ENCODE assay signal across 7 cellular contexts in genomic region chr22:21815958-21816357, GRCh38. TPM values are rescaled to one million over a fixed set of nuclear protein-coding genes. Genes with fewer than 3 reads are reported as not detected.
DNase-seq lines count a peak whose midpoint lies in the region; ATAC-seq, FAIRE-seq and TF ChIP-seq lines count a peak whose summit lies in the region.

No MANE protein-coding gene starts in this region.

- peaks cover 2% of the 10 kb centered on the region for H3K27me3 ChIP-seq in RWPE2 (ENCODE audit: insufficient read depth, poor library complexity, severe bottlenecking)

- H3K36me3 Mint-ChIP-seq in HFFc6 (ENCODE audit: low read depth) = peaks cover 2% of the 10 kb centered on the region
- H3K36me3 Mint-ChIP-seq in endothelial cell (ENCODE audit: low read depth, unreplicated experiment) = peaks cover 4% of the 10 kb centered on the region

- DNase-seq in HFFc6 = no peak
- no peak for DNase-seq in RWPE2 (ENCODE audit: low spot score)
- DNase-seq in endothelial cell (ENCODE audit: low spot score) = no peak
- DNase-seq in GM19239 (ENCODE audit: insufficient read length, low spot score) = no peak
- DNase-seq in HPDE6-E6E7 (ENCODE audit: extremely low spot score) = no peak
- DNase-seq in GM20000 (ENCODE audit: low spot score) = no peak

- H3K27ac Mint-ChIP-seq in HFFc6 = peak overlapping the region; percentile 99
- peak overlapping the region; percentile 97 for H3K27ac Mint-ChIP-seq in endothelial cell (ENCODE audit: unreplicated experiment)

- peak overlapping the region; percentile 69 for H3K27ac ChIP-seq in RWPE2 (ENCODE audit: poor library complexity, severe bottlenecking)
- H3K27ac ChIP-seq in skin epidermis = peak overlapping the region in 18 of 21 experiments; percentile 46 to 88 (median 80)

- H3K27me3 Mint-ChIP-seq in HFFc6 (ENCODE audit: insufficient read depth) = no peaks in the 10 kb centered on the region; the same call in 1 of the 2 replicates
- peaks cover 5% of the 10 kb centered on the region for H3K27me3 Mint-ChIP-seq in endothelial cell (ENCODE audit: unreplicated experiment)

- TF ChIP-seq CTCF in HFFc6 (IDR thresholded peaks at IDR 0.05) = no peak
- TF ChIP-seq CTCF in RWPE2 (IDR thresholded peaks at IDR 0.05; ENCODE audit: poor library complexity, severe bottlenecking) = no peak
- no peak for TF ChIP-seq CTCF in endothelial cell (IDR thresholded peaks at IDR 0.05; ENCODE audit: unreplicated experiment)
- no peak for TF ChIP-seq CTCF in GM20000 (IDR thresholded peaks at IDR 0.05; ENCODE audit: extremely low read depth, missing control alignments)

- ATAC-seq in RWPE2 (ENCODE audit: low read depth) = no peak

- no peak for FAIRE-seq in GM19239 (lab: Jason Lieb, UNC)

- H3K9me3 ChIP-seq in RWPE2 (ENCODE audit: severe bottlenecking) = peaks cover 7% of the 10 kb centered on the region

- H3K4me3 ChIP-seq in RWPE2 (ENCODE audit: severe bottlenecking) (no peak overlapping the region), skin epidermis (no peak overlapping the region)

- H3K4me1 Mint-ChIP-seq in HFFc6 (ENCODE audit: low read depth) (peaks cover 51% of the 10 kb centered on the region), endothelial cell (ENCODE audit: unreplicated experiment) (peaks cover 33% of the 10 kb centered on the region)

- peaks cover 5% of the 10 kb centered on the region for H3K36me3 ChIP-seq in RWPE2 (ENCODE audit: low read depth)

- H3K4me3 Mint-ChIP-seq in HFFc6 (peak overlapping the region; percentile 80), endothelial cell (ENCODE audit: unreplicated experiment) (no peak overlapping the region)

- H3K4me1 ChIP-seq in RWPE2 (ENCODE audit: insufficient read depth, poor library complexity, severe bottlenecking) = peaks cover 24% of the 10 kb centered on the region

- H3K9me3 Mint-ChIP-seq in HFFc6 = 0 out of 2 replicates have a peak, but pooled peaks cover 5% of the 10 kb centered on the region
- no peaks in the 10 kb centered on the region for H3K9me3 Mint-ChIP-seq in endothelial cell (ENCODE audit: unreplicated experiment)

RNA-seq across cellular contexts. Expression of gene MAPK1, which starts 51.5 kb away (rescaled TPM):
- total RNA-seq in HFFc6 (2021; fragmentation: NEBNext Ultra II Directional; extraction: Animal tissue kit (Norgen Biotek cat#: 25700)) = 100 to 1,000 TPM; 140 to 178 (median 160) TPM
- 119 TPM for total RNA-seq in endothelial cell (ENCODE audit: unreplicated experiment)
